In genomic region chr1:146401281-146401825, GRCh38 we compare ENCODE assay signal across 8 cellular contexts.
DNase-seq lines count a peak whose midpoint lies in the region; ATAC-seq and TF ChIP-seq lines count a peak whose summit lies in the region.
"Not testable (repeated sequence)": the region's sequence is repeated elsewhere in the genome, so short reads cannot be mapped to it uniquely, and the experiment has no call there.

No MANE protein-coding gene starts in this region.

- H3K4me1 Mint-ChIP-seq in CD14-positive monocyte, result not testable (repeated sequence)
- peaks cover 19 to 27% of the 10 kb centered on the region in 2 donors for H3K4me1 Mint-ChIP-seq in natural killer cell treated with Interleukin-12 subunit alpha and Interleukin-12 subunit beta and Interleukin-15 and Interleukin-18, amount 100 ng/mL, for 72 hours (ENCODE audit: low read depth in 2 of 2)
- H3K4me1 Mint-ChIP-seq in stimulated activated naive CD8-positive, alpha-beta T cell treated with anti-CD3 and anti-CD28 coated beads, Interleukin-15, amount 100 ng/mL, for 72 hours, result peaks cover 33% of the 10 kb centered on the region

- not testable (repeated sequence) for H3K36me3 Mint-ChIP-seq in CD14-positive monocyte; natural killer cell treated with Interleukin-12 subunit alpha and Interleukin-12 subunit beta and Interleukin-15 and Interleukin-18, amount 100 ng/mL, for 72 hours

- intact Hi-C loops in CD14-positive monocyte (cut with micrococcal nuclease), result not testable (repeated sequence)

- H3K4me1 ChIP-seq in cardiac muscle cell (ENCODE audit: low read depth), result not testable (repeated sequence)

- H3K9me3 ChIP-seq in cardiac muscle cell (ENCODE audit: low read depth), result not testable (repeated sequence)

- H3K4me3 Mint-ChIP-seq in CD14-positive monocyte; natural killer cell treated with Interleukin-12 subunit alpha and Interleukin-12 subunit beta and Interleukin-15 and Interleukin-18, amount 100 ng/mL, for 72 hours: not testable (repeated sequence)
- H3K4me3 Mint-ChIP-seq in stimulated activated naive CD8-positive, alpha-beta T cell treated with anti-CD3 and anti-CD28 coated beads, Interleukin-15, amount 100 ng/mL, for 72 hours, result peak overlapping the region; percentile 50 to 68

- H3K27me3 Mint-ChIP-seq in CD14-positive monocyte (ENCODE audit: low read depth in 3 of 3); natural killer cell treated with Interleukin-12 subunit alpha and Interleukin-12 subunit beta and Interleukin-15 and Interleukin-18, amount 100 ng/mL, for 72 hours; stimulated activated naive CD8-positive, alpha-beta T cell treated with anti-CD3 and anti-CD28 coated beads, Interleukin-15, amount 100 ng/mL, for 72 hours: not testable (repeated sequence)

- TF ChIP-seq CTCF in CD14-positive monocyte (IDR thresholded peaks at IDR 0.05), result peak; percentile 57
- peak; percentile 39 for TF ChIP-seq CTCF in HFF-Myc (IDR thresholded peaks at IDR 0.05; ENCODE audit: low read depth, low read length, missing control alignments)
- peak; percentile 24 for TF ChIP-seq CTCF in cardiac fibroblast (IDR thresholded peaks at IDR 0.05; ENCODE audit: low read depth, low read length)
- peak; percentile 43 for TF ChIP-seq CTCF in cardiac muscle cell (IDR thresholded peaks at IDR 0.05; ENCODE audit: low read depth, low read length)

- not testable (repeated sequence) for H3K27me3 ChIP-seq in cardiac muscle cell

- ATAC-seq in natural killer cell treated with Interleukin-12 subunit alpha and Interleukin-12 subunit beta and Interleukin-15 and Interleukin-18, amount 100 ng/mL, for 72 hours, result peak; percentile 73 to 74
- peak; percentile 90 for ATAC-seq in stimulated activated naive CD8-positive, alpha-beta T cell treated with anti-CD3 and anti-CD28 coated beads, Interleukin-15, amount 100 ng/mL, for 72 hours

- H3K4me3 ChIP-seq in HFF-Myc (replicated peaks; ENCODE audit: low read depth, low read length); cardiac fibroblast (replicated peaks in 1 of 2; ENCODE audit: low read depth in 2 of 2, low read length in 2 of 2); cardiac muscle cell: not testable (repeated sequence)

- not testable (repeated sequence) for H3K9me3 Mint-ChIP-seq in CD14-positive monocyte; natural killer cell treated with Interleukin-12 subunit alpha and Interleukin-12 subunit beta and Interleukin-15 and Interleukin-18, amount 100 ng/mL, for 72 hours; stimulated activated naive CD8-positive, alpha-beta T cell treated with anti-CD3 and anti-CD28 coated beads, Interleukin-15, amount 100 ng/mL, for 72 hours

- peak overlapping the region in 2 of 7 donors; percentile 37 to 53 for H3K27ac Mint-ChIP-seq in CD14-positive monocyte
- H3K27ac Mint-ChIP-seq in natural killer cell treated with Interleukin-12 subunit alpha and Interleukin-12 subunit beta and Interleukin-15 and Interleukin-18, amount 100 ng/mL, for 72 hours, result peak overlapping the region; percentile 76 to 82
- peak overlapping the region; percentile 83 to 92 for H3K27ac Mint-ChIP-seq in stimulated activated naive CD8-positive, alpha-beta T cell treated with anti-CD3 and anti-CD28 coated beads, Interleukin-15, amount 100 ng/mL, for 72 hours

- not testable (repeated sequence) for H3K27ac ChIP-seq in cardiac muscle cell

- DNase-seq in CD14-positive monocyte (ENCODE audit: low spot score); HFF-Myc (ENCODE audit: extremely low read depth, low read depth); natural killer cell treated with Interleukin-12 subunit alpha and Interleukin-12 subunit beta and Interleukin-15 and Interleukin-18, amount 100 ng/mL, for 72 hours (ENCODE audit: low spot score): not testable (repeated sequence)
- DNase-seq in RKO (ENCODE audit: low spot score) (peak; percentile 34), cardiac fibroblast (ENCODE audit: low read depth in 2 of 2) (peak; percentile 13 to 18), cardiac muscle cell (ENCODE audit: low read depth in 1 of 2, low spot score in 1 of 2) (peak in 1 of 2 donors; percentile 4)
- peak; percentile 59 for DNase-seq in activated CD8-positive, alpha-beta memory T cell treated with anti-CD3 and anti-CD28 coated beads, Interleukin-2, amount 50 U/mL, for 48 hours
- DNase-seq in stimulated activated naive CD8-positive, alpha-beta T cell treated with anti-CD3 and anti-CD28 coated beads, Interleukin-15, amount 100 ng/mL, for 72 hours, result peak; percentile 38 to 61

- H3K36me3 ChIP-seq in cardiac muscle cell, result not testable (repeated sequence)
